Comparison of ENCODE assay signal across 1 cellular context in genomic region chr10:128307819-128308218, GRCh38.
TF ChIP-seq lines count a peak whose summit lies in the region.

No MANE protein-coding gene starts in this region.

TF ChIP-seq in K562, 482 proteins besides CTCF, POLR2A, EP300 and RAD21 (continued from another document):
- TF ChIP-seq UBTF (IDR thresholded peaks at IDR 0.05; ENCODE audit: borderline replicate concordance in 1 of 2, low read depth in 2 of 2, low read length in 2 of 2) = no peak
- TF ChIP-seq ZNF79 (CRISPR knock-in tag; IDR thresholded peaks at IDR 0.05; ENCODE audit: low read depth) = no peak
- TF ChIP-seq ZNF316 (IDR thresholded peaks at IDR 0.05) = peak; percentile 54; the same call in 1 of the 2 replicates
- no peak for TF ChIP-seq SOX6 (IDR thresholded peaks at IDR 0.05)
- no peak for TF ChIP-seq ZNF318 (IDR thresholded peaks at IDR 0.05; ENCODE audit: borderline replicate concordance in 1 of 2, low read depth in 1 of 2)
- TF ChIP-seq MAFK (IDR thresholded peaks at IDR 0.05; ENCODE audit: low read length) = 0 out of 2 replicates have a peak, but pooled peaks have one; percentile 21
- TF ChIP-seq LEF1 (IDR thresholded peaks at IDR 0.05) = no peak
- no peak for TF ChIP-seq DLX4 (CRISPR knock-in tag; IDR thresholded peaks at IDR 0.05)
- TF ChIP-seq KLF16 (IDR thresholded peaks at IDR 0.05) = no peak
- no peak for TF ChIP-seq ZNF436 (CRISPR knock-in tag; IDR thresholded peaks at IDR 0.05)
- TF ChIP-seq KLF13 (tag; IDR thresholded peaks at IDR 0.05; ENCODE audit: borderline replicate concordance, low read depth) = no peak
- no peak for TF ChIP-seq NONO (IDR thresholded peaks at IDR 0.05; ENCODE audit: low read depth in 2 of 2, low read length in 1 of 2)
- TF ChIP-seq RCOR1 (IDR thresholded peaks at IDR 0.05; ENCODE audit: borderline replicate concordance in 1 of 2, low read depth in 2 of 2, low read length in 2 of 2) = no peak
- no peak for TF ChIP-seq MAZ (CRISPR knock-in tag; conservative IDR thresholded peaks at IDR 0.05 in 1 of 2, IDR thresholded peaks at IDR 0.05 in 1 of 2)
- TF ChIP-seq POLR3A (IDR thresholded peaks at IDR 0.05; ENCODE audit: borderline replicate concordance, extremely low read depth, insufficient read depth, insufficient read length) = no peak
